ENCODE assay signal across 8 cellular contexts in the genomic region with DNA sequence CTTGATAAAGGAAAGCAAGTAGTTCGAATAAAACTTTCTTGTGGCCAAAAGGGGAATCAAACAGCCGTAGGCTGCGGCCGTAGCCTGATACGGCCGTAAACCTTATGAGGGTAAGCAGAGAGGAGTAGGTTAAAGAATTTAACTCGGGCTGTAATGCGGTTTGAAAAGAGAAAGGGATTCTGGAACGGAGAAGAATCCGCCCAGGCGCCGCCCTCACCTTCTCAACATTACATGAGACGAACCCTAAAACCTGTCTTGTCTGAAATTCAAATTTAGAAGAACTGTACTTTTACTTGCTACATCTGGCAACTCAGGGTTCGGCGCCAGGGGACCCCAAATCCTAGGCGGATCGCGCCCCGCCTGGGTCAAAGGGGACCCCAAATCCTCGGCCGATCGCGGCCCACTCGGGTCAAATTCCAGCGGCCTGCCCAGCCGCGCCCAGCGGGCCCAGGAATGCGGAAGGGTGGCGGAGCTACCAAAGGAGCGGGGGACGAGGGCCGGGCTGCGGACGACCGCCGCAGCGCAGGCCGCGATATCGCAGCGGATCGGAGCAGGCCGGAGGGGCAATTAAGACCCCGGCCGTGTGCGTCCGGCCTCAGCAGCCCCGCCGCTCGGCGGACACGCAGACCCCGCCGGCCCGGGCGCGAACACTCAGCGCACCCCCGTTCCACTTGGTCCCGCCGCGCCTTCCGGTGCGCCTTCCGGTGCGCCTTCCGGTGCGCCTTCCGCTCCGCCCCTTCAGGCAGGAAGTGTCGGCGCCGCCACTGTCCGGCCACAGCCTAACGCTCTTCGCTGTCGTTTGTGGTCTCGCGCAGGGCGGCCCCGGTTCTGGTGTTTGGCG.
DNase-seq lines count a peak whose midpoint lies in the region; ATAC-seq and TF ChIP-seq lines count a peak whose summit lies in the region.

Gene MYL12B (plus strand): TSS at position 741 of the 841 bp plus-strand sequence. CDS start 10,766 bp downstream, outside the sequence.

- ATAC-seq in GM19397 (IDR thresholded peaks at IDR 0.05; ENCODE audit: unreplicated experiment) (peak; percentile 85), HG03558 (IDR thresholded peaks at IDR 0.05; ENCODE audit: extremely low read depth, unreplicated experiment) (peak; percentile 76)

- H3K4me3 ChIP-seq in muscle layer of colon (ENCODE audit: low read depth in 1 of 2, low read length in 2 of 2) = peak within 1 kb of the TSS; percentile 75 to 86

- H3K27ac ChIP-seq in muscle layer of colon (ENCODE audit: low read depth, low read length) = peak within 1 kb of the TSS; percentile 98

- H3K9ac ChIP-seq in muscle layer of colon (ENCODE audit: low read length) = peak within 1 kb of the TSS; percentile 86

- DNase-seq in CMK (ENCODE audit: low read depth) = peak; percentile 64
- peak; percentile 94 for DNase-seq in OCI-M1 (lab: John Stamatoyannopoulos, UW)
- DNase-seq in activated T-cell treated with anti-CD3 and anti-CD28 coated beads for 48 hours (ENCODE audit: low read depth) = peak; percentile 75
- peak; percentile 92 to 95 for DNase-seq in erythroblast (lab: John Stamatoyannopoulos, UW)
- DNase-seq in stimulated activated CD8-positive, alpha-beta memory T cell treated with anti-CD3 and anti-CD28 coated beads, Interleukin-7, amount 100 ng/mL, for 48 hours (ENCODE audit: extremely low read depth in 1 of 2, low read depth in 1 of 2) = peak; percentile 59 to 63

- H3K27me3 ChIP-seq in muscle layer of colon (ENCODE audit: control insufficient read depth in 1 of 2, insufficient read depth in 2 of 2, low read length in 2 of 2) = no peaks in the 10 kb centered on the region

- H3K9me3 ChIP-seq in muscle layer of colon (ENCODE audit: low read length) = no peaks in the 10 kb centered on the region

- H3K36me3 ChIP-seq in muscle layer of colon (ENCODE audit: insufficient read depth, low read length) = peaks cover 18% of the 10 kb centered on the region

- TF ChIP-seq POLR2A in erythroblast (IDR thresholded peaks at IDR 0.05; ENCODE audit: low read length) = peak; percentile 92

- H3K4me1 ChIP-seq in muscle layer of colon (ENCODE audit: insufficient read depth, low read length) = peaks cover 56% of the 10 kb centered on the region

Comparison
In these comparisons a context has a peak if more than half of its experiments do, and no peak if none do; other contexts are left out.
1. Peak in every context shown above with its lines: DNase-seq, ATAC-seq, H3K4me3 ChIP-seq and H3K27ac ChIP-seq.